ENCODE assay signal across 1 cellular context in the genomic region with DNA sequence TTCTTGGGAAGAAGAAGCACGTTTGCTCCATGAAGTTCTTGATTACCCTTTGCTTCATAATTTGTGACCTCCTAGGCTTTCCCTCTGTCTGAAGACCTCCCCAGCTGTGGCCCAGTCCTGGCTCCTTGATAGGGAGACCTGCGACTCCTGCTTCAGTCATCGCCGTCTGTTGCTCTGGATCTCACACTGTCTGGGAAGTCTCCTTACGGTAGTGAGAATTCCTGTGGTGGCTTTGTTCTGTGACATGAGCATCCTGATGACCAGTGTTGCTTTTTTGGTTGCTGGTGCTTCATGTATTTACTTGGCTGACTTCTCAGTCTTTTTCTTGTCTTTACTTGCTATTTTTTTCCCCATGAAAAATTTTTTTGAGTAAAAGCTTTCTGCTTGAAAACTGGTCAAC.
TF ChIP-seq lines count a peak whose summit lies in the region.

No MANE protein-coding gene starts in this region.

TF ChIP-seq in endothelial cell of umbilical vein, 7 proteins besides CTCF, POLR2A, EP300 and RAD21 (continued from another document):
- TF ChIP-seq, protein P1, sequence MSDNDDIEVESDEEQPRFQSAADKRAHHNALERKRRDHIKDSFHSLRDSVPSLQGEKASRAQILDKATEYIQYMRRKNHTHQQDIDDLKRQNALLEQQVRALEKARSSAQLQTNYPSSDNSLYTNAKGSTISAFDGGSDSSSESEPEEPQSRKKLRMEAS (IDR thresholded peaks at IDR 0.05; ENCODE audit: insufficient read depth, insufficient read length): no peak
- no peak for TF ChIP-seq EZH2 (IDR thresholded peaks at IDR 0.05; ENCODE audit: borderline replicate concordance, low read depth, low read length, severe bottlenecking)
TF ChIP-seq in endothelial cell of umbilical vein: peak in this region for 0.
